27 cellular contexts compared by ENCODE assay signal in genomic region chr2:202589582-202589949, GRCh38. TPM values are rescaled to one million over a fixed set of nuclear protein-coding genes. Genes with fewer than 3 reads are reported as not detected.
DNase-seq lines count a peak whose midpoint lies in the region; ATAC-seq, FAIRE-seq and TF ChIP-seq lines count a peak whose summit lies in the region.
"Had no signal": no experiment of that assay in that cellular context is flagged by ENCODE, and none has a peak within 500 bp of the region (broad histone marks: within the 10 kb centered on the region; RNA-seq: fewer than 3 reads in every experiment).

No MANE protein-coding gene starts in this region.

- peak overlapping the region; percentile 99 for H3K4me2 ChIP-seq in HepG2 (ENCODE audit: low read depth, low read length)

- no peak for TF ChIP-seq RAD21 in HepG2 (CRISPR knock-in tag; IDR thresholded peaks at IDR 0.05)

- ATAC-seq in HepG2 (peak; percentile 82), upper lobe of left lung (ENCODE audit: low FRiP score in 2 of 2) (peak; percentile 16 to 44), SK-N-SH treated with all-trans-retinoic acid at 6 μM for 48 hours (no peak)

- H4K20me1 ChIP-seq in HepG2 (ENCODE audit: insufficient read depth, low read length) = no peaks in the 10 kb centered on the region

- TF ChIP-seq POLR2A in HepG2 (IDR thresholded peaks at IDR 0.05; ENCODE audit: insufficient read depth in 1 of 2, low read depth in 2 of 2, low read length in 2 of 2) = no peak
- TF ChIP-seq POLR2A in upper lobe of left lung (IDR thresholded peaks at IDR 0.05) = no peak

- POLR2A ChIA-PET in HepG2 (lab: Yijun Ruan, JAX) = interaction anchor here (1.6 to 2.8 kb wide), 2 partner anchors 13 to 46 kb away, joined by 5 to 16 read pairs; partner anchors contain the start of gene FAM117B

- H3K9me3 ChIP-seq in WERI-Rb-1 (ENCODE audit: severe bottlenecking) (no peaks in the 10 kb centered on the region), HepG2 (ENCODE audit: low read length) (0 out of 2 replicates have a peak, but pooled peaks cover 1% of the 10 kb centered on the region), upper lobe of left lung (no peaks in the 10 kb centered on the region)
- H3K9me3 ChIP-seq: breast epithelium, Caco-2, prostate gland, sigmoid colon had no signal

- in situ Hi-C loops in HepG2 (cut with HindIII; ENCODE audit: extremely low pct_ligation_motif_present, low pct_unique_long_range_greater_than_20kb) = loop anchor here (5.0 to 25.0 kb wide), 3 partner anchors 283 to 1223 kb away; partner anchors contain the start of gene ICA1L

- no peak for TF ChIP-seq EP300 in HepG2 (IDR thresholded peaks at IDR 0.05; ENCODE audit: low read depth in 2 of 2, low read length in 2 of 2)
- TF ChIP-seq EP300 in HepG2 (CRISPR knock-in tag; IDR thresholded peaks at IDR 0.05; ENCODE audit: borderline replicate concordance) = no peak
- TF ChIP-seq EP300 in upper lobe of left lung (IDR thresholded peaks at IDR 0.05) = no peak

- DNase-seq in NCI-H146 (lab: John Stamatoyannopoulos, UW) = peak; percentile 0
- no peak for DNase-seq in NCI-H146 treated with DMSO at 0.1 percent for 48 hours (lab: John Stamatoyannopoulos, UW; ENCODE audit: unreplicated experiment)
- DNase-seq in WERI-Rb-1 = no peak
- DNase-seq in HepG2 (ENCODE audit: low spot score) = peak; percentile 15
- DNase-seq in upper lobe of left lung = no peak
- DNase-seq in stimulated activated CD8-positive, alpha-beta memory T cell treated with anti-CD3 and anti-CD28 coated beads, Interleukin-4, amount 100 ng/mL, for 48 hours = no peak
- no peak for DNase-seq in dermis blood vessel endothelial cell
- DNase-seq: activated CD4-positive, alpha-beta T cell treated with anti-CD3 and anti-CD28 coated beads, Interleukin-2, amount 50 U/mL, for 4 hours; activated CD8-positive, alpha-beta memory T cell treated with anti-CD3 and anti-CD28 coated beads, Interleukin-2, amount 10 ng/mL, durations not matched to agents 7 days and 5 days; activated gamma-delta T cell; activated naive CD8-positive, alpha-beta T cell treated with anti-CD3 and anti-CD28 coated beads for 36 hours; activated T-cell treated with anti-CD3 and anti-CD28 coated beads, Interleukin-2, amount 50 U/mL, for 4 hours; effector CD4-positive, alpha-beta T cell; GDM1; mesendoderm; NCI-H1417 treated with DMSO at 0.1 percent for 48 hours; NCI-H446; NCI-H82; sigmoid colon; stimulated activated CD4-positive, alpha-beta T cell treated with anti-CD3 and anti-CD28 coated beads, Interleukin-4, amount 100 ng/mL, for 24 hours; trophoblast cell had no signal

- FAIRE-seq in HepG2 (lab: Jason Lieb, UNC) = peak; percentile 12

- BruUV-seq in HepG2 (replicated peaks; lab: Mats Ljungman, UMichigan) = no TSS peak

- intact Hi-C loops in HepG2 (cut with micrococcal nuclease; ENCODE audit: unreplicated experiment) = loop anchor here (2.0 to 10.0 kb wide), 3 partner anchors 45 to 178 kb away; partner anchors contain the start of gene FAM117B

- TF ChIP-seq CTCF in WERI-Rb-1 (IDR thresholded peaks at IDR 0.05; ENCODE audit: low read depth, low read length) = peak; percentile 3; the same call in 1 of the 2 replicates
- TF ChIP-seq CTCF in HepG2 (CRISPR knock-in tag; IDR thresholded peaks at IDR 0.05) = peak; percentile 56
- TF ChIP-seq CTCF in upper lobe of left lung (IDR thresholded peaks at IDR 0.05) = no peak

- WGBS in HepG2 (ENCODE audit: low lambda C conversion rate) = 57% methylated on average over 4 of the region's 4 CpGs
- 91 to 97% methylated on average over 4 of the region's 4 CpGs for WGBS in upper lobe of left lung, 2 donors

- H3K27me3 ChIP-seq in WERI-Rb-1 (ENCODE audit: insufficient read depth, low read depth, severe bottlenecking) (no peaks in the 10 kb centered on the region), HepG2 (ENCODE audit: control insufficient read depth in 1 of 2, insufficient read depth in 2 of 2, low read length in 2 of 2) (no peaks in the 10 kb centered on the region), upper lobe of left lung (no peaks in the 10 kb centered on the region)
- H3K27me3 ChIP-seq: breast epithelium, sigmoid colon had no signal

- H2AFZ ChIP-seq in HepG2 (ENCODE audit: low read length) = peak overlapping the region; percentile 92

- no peaks in the 10 kb centered on the region for H3K79me2 ChIP-seq in HepG2 (ENCODE audit: insufficient read depth, low read length)

- H3K36me3 ChIP-seq in WERI-Rb-1 (no peaks in the 10 kb centered on the region), HepG2 (replicated peaks in 1 of 2; ENCODE audit: control insufficient read depth in 1 of 2, insufficient read depth in 2 of 2, low read length in 2 of 2) (no peaks in the 10 kb centered on the region), upper lobe of left lung (no peaks in the 10 kb centered on the region)
- H3K36me3 ChIP-seq: breast epithelium, prostate gland, sigmoid colon had no signal

- peaks cover 20% of the 10 kb centered on the region for H3K4me1 ChIP-seq in HepG2 (ENCODE audit: insufficient read depth, low read length)
- peaks cover 7 to 10% (median 9%) of the 10 kb centered on the region in 4 donors for H3K4me1 ChIP-seq in upper lobe of left lung
- H3K4me1 ChIP-seq: breast epithelium, prostate gland had no signal

- no peak overlapping the region for H3K4me3 ChIP-seq in WERI-Rb-1 (ENCODE audit: low read depth, low read length)
- H3K4me3 ChIP-seq in HepG2 (replicated peaks in 1 of 3; ENCODE audit: insufficient read depth in 1 of 3, low read depth in 2 of 3, low read length in 3 of 3) = peak overlapping the region in 1 of 3 experiments; percentile 71; a peak in 2 of 6 replicates
- H3K4me3 ChIP-seq in upper lobe of left lung = no peak overlapping the region
- H3K4me3 ChIP-seq: prostate gland had no signal

- peak overlapping the region; percentile 33; the same call in 1 of the 2 replicates for H3K9ac ChIP-seq in HepG2 (ENCODE audit: insufficient read depth, low read depth, low read length)

- CTCF ChIA-PET in HepG2 (lab: Yijun Ruan, JAX; ENCODE audit: low intra/inter-chr PET ratio, low total read pairs) = interaction anchor here (0.8 kb wide), 1 partner anchor 45 kb away, joined by 3 read pairs; the partner anchor contains the start of gene FAM117B

- H3K27ac ChIP-seq in WERI-Rb-1 (no peak overlapping the region), HepG2 (ENCODE audit: extremely low read length, insufficient read depth, low read length) (no peak overlapping the region), upper lobe of left lung (no peak overlapping the region)
- H3K27ac ChIP-seq: 22Rv1, breast epithelium, C4-2B, prostate gland, sigmoid colon had no signal

TF ChIP-seq in HepG2, 621 proteins besides CTCF, POLR2A, EP300 and RAD21 (continues in another document):
- 0 out of 2 replicates have a peak, but pooled peaks have one; percentile 12 for TF ChIP-seq SNAPC2 (CRISPR knock-in tag; IDR thresholded peaks at IDR 0.05)
- 0 out of 2 replicates have a peak, but pooled peaks have one; percentile 73 for TF ChIP-seq MZF1 (CRISPR knock-in tag; IDR thresholded peaks at IDR 0.05; ENCODE audit: borderline replicate concordance)
- 0 out of 2 replicates have a peak, but pooled peaks have one; percentile 48 for TF ChIP-seq KLF13 (CRISPR knock-in tag; IDR thresholded peaks at IDR 0.05)
- TF ChIP-seq ZNF607 (CRISPR knock-in tag; IDR thresholded peaks at IDR 0.05; ENCODE audit: borderline replicate concordance) = 0 out of 2 replicates have a peak, but pooled peaks have one; percentile 39
- TF ChIP-seq PITX1 (CRISPR knock-in tag; IDR thresholded peaks at IDR 0.05) = 0 out of 2 replicates have a peak, but pooled peaks have one; percentile 18
- no peak for TF ChIP-seq NONO (IDR thresholded peaks at IDR 0.05)
- TF ChIP-seq NONO (CRISPR knock-in tag; conservative IDR thresholded peaks at IDR 0.05) = 0 out of 2 replicates have a peak, but pooled peaks have one; percentile 7

TF ChIP-seq in SK-N-SH treated with all-trans-retinoic acid at 6 μM for 48 hours, 23 proteins besides CTCF, POLR2A, EP300 and RAD21 (continues in another document):
- TF ChIP-seq ESRRG (CRISPR knock-in tag; IDR thresholded peaks at IDR 0.05) (no peak), ZNF565 (CRISPR knock-in tag; conservative IDR thresholded peaks at IDR 0.05; ENCODE audit: low read depth) (no peak)

RNA-seq across cellular contexts. Expression of gene FAM117B, which starts 45.2 kb away (rescaled TPM):
- total RNA-seq in HepG2 (2016; rRNA removed; fragmentation: Illumina TruSeq; extraction: Trizol) (11.0 and 16.6 TPM in 2 replicates), upper lobe of left lung (10 to 100 TPM in 4 of 6 donors, 1 to 10 TPM in 2; 4.6 to 24.1 (median 12.2) TPM), dermis blood vessel endothelial cell (2.7 and 3.9 TPM in 2 replicates)
- total RNA-seq in HepG2 (2016; cell fraction: cytosol; rRNA removed; fragmentation: Illumina TruSeq; extraction: Trizol; ENCODE audit: low read depth) = 1.6 and 2.4 TPM in 2 replicates
- total RNA-seq in HepG2 (2016; cell fraction: insoluble cytoplasmic fraction; rRNA removed; fragmentation: Illumina TruSeq; extraction: Trizol) = 10.2 and 16.4 TPM in 2 replicates
- 6.3 and 7.3 TPM in 2 replicates for total RNA-seq in HepG2 (2016; cell fraction: membrane; rRNA removed; fragmentation: Illumina TruSeq; extraction: Trizol)
- 11.0 and 12.8 TPM in 2 replicates for total RNA-seq in HepG2 (2016; cell fraction: nucleus; rRNA removed; fragmentation: Illumina TruSeq; extraction: Trizol)
- polyA plus RNA-seq in HepG2 (2011; rRNA removed) = 5.4 and 5.8 TPM in 2 replicates
- 2.6 and 3.3 TPM in 2 replicates for polyA plus RNA-seq in HepG2 (2011; cell fraction: cytosol; rRNA removed)
- 4.4 and 5.0 TPM in 2 replicates for polyA plus RNA-seq in HepG2 (2011; cell fraction: nucleus; rRNA removed)
- 8.6 and 14.4 TPM in 2 replicates for polyA plus RNA-seq in HepG2 (2012)
- 0.62 and 0.73 TPM in 2 replicates for polyA plus RNA-seq in HepG2 (2016; cell fraction: cytosol; fragmentation: Illumina TruSeq; extraction: Trizol; ENCODE audit: low read depth)
- polyA plus RNA-seq in HepG2 (2016; cell fraction: insoluble cytoplasmic fraction; fragmentation: Illumina TruSeq; extraction: Trizol; ENCODE audit: low read depth) = 15.0 and 16.0 TPM in 2 replicates
- 2.6 and 2.9 TPM in 2 replicates for polyA plus RNA-seq in HepG2 (2016; cell fraction: membrane; fragmentation: Illumina TruSeq; extraction: Trizol; ENCODE audit: low read depth)
- polyA plus RNA-seq in HepG2 (2016; cell fraction: nucleus; fragmentation: Illumina TruSeq; extraction: Trizol; ENCODE audit: insufficient read depth, low read depth) = 8.1 and 8.7 TPM in 2 replicates
- 3.3 and 12.1 TPM in 2 replicates for polyA minus RNA-seq in HepG2 (2011; rRNA and poly(A)+ RNA removed; ENCODE audit: low replicate concordance)
- polyA minus RNA-seq in HepG2 (2011; cell fraction: cytosol; rRNA and poly(A)+ RNA removed) = 11.2 and 13.2 TPM in 2 replicates
- polyA minus RNA-seq in HepG2 (2011; cell fraction: nucleus; rRNA and poly(A)+ RNA removed) = 19.1 and 19.7 TPM in 2 replicates

Comparison
In these comparisons a context has a peak if more than half of its experiments do, and no peak if none do; other contexts are left out.
1. DNase-seq: peak in NCI-H146 (single experiment) and HepG2 (single experiment); none in NCI-H146 treated with DMSO at 0.1 percent for 48 hours (single experiment), WERI-Rb-1 (single experiment), upper lobe of left lung (0 of 2), stimulated activated CD8-positive, alpha-beta memory T cell treated with anti-CD3 and anti-CD28 coated beads, Interleukin-4, amount 100 ng/mL, for 48 hours (single experiment) and dermis blood vessel endothelial cell (single experiment).
2. CTCF ChIP-seq: peak in WERI-Rb-1 (single experiment) and HepG2 (single experiment); none in upper lobe of left lung (0 of 6).